8 cellular contexts compared by ENCODE assay signal in genomic region chr21:26846036-26846931, GRCh38. TPM values are rescaled to one million over a fixed set of nuclear protein-coding genes. Genes with fewer than 3 reads are reported as not detected.
DNase-seq lines count a peak whose midpoint lies in the region; ATAC-seq and TF ChIP-seq lines count a peak whose summit lies in the region.

No MANE protein-coding gene starts in this region.

- peaks cover 49% of the 10 kb centered on the region for H3K9me3 ChIP-seq in BLaER1

- no peak for ATAC-seq in activated naive CD8-positive, alpha-beta T cell treated with anti-CD3 and anti-CD28 coated beads, Interleukin-2, amount 10 ng/mL, durations not matched to agents 7 days and 5 days (ENCODE audit: low read depth)
- no peak for ATAC-seq in GM19395 (IDR thresholded peaks at IDR 0.05; ENCODE audit: unreplicated experiment)
- no peak for ATAC-seq in HG03469 (IDR thresholded peaks at IDR 0.05; ENCODE audit: unreplicated experiment)

- peak overlapping the region; percentile 55; the same call in 1 of the 2 replicates for H3K27ac ChIP-seq in BLaER1

- H3K4me1 Mint-ChIP-seq in activated naive CD8-positive, alpha-beta T cell treated with anti-CD3 and anti-CD28 coated beads, Interleukin-2, amount 10 ng/mL, durations not matched to agents 7 days and 5 days: peaks cover 32% of the 10 kb centered on the region
- H3K4me1 Mint-ChIP-seq in glutamatergic neuron (ENCODE audit: low read depth, unreplicated experiment) (peaks cover 3% of the 10 kb centered on the region), nephron progenitor cell (peaks cover 43% of the 10 kb centered on the region)

- DNase-seq in HuH-7 (ENCODE audit: low spot score) (peak; percentile 46), glutamatergic neuron (peak; percentile 58), nephron progenitor cell (peak; percentile 75), AML-193 (lab: John Stamatoyannopoulos, UW) (no peak)
- peak; percentile 46 for DNase-seq in activated naive CD8-positive, alpha-beta T cell treated with anti-CD3 and anti-CD28 coated beads, Interleukin-2, amount 10 ng/mL, durations not matched to agents 7 days and 5 days

- POLR2A ChIA-PET in activated naive CD8-positive, alpha-beta T cell treated with anti-CD3 and anti-CD28 coated beads, Interleukin-2, amount 10 ng/mL, durations not matched to agents 7 days and 5 days (lab: Charles Lee): no interaction called here

- H3K27me3 Mint-ChIP-seq in activated naive CD8-positive, alpha-beta T cell treated with anti-CD3 and anti-CD28 coated beads, Interleukin-2, amount 10 ng/mL, durations not matched to agents 7 days and 5 days: peaks cover 68% of the 10 kb centered on the region
- H3K27me3 Mint-ChIP-seq in glutamatergic neuron (ENCODE audit: unreplicated experiment): peaks cover 19% of the 10 kb centered on the region
- peaks cover 2% of the 10 kb centered on the region for H3K27me3 Mint-ChIP-seq in nephron progenitor cell (ENCODE audit: low read depth, poor library complexity)

- H3K4me2 ChIP-seq in BLaER1: peak overlapping the region; percentile 83

- no peaks in the 10 kb centered on the region for H3K9me3 Mint-ChIP-seq in activated naive CD8-positive, alpha-beta T cell treated with anti-CD3 and anti-CD28 coated beads, Interleukin-2, amount 10 ng/mL, durations not matched to agents 7 days and 5 days
- peaks cover 6% of the 10 kb centered on the region for H3K9me3 Mint-ChIP-seq in glutamatergic neuron (ENCODE audit: unreplicated experiment)
- H3K9me3 Mint-ChIP-seq in nephron progenitor cell: no peaks in the 10 kb centered on the region

- H3K9ac ChIP-seq in BLaER1: peak overlapping the region; percentile 67

- H3K36me3 ChIP-seq in BLaER1: peaks cover 11% of the 10 kb centered on the region

- no peak for TF ChIP-seq CTCF in glutamatergic neuron (IDR thresholded peaks at IDR 0.05; ENCODE audit: partially characterized antibody, unreplicated experiment)
- no peak for TF ChIP-seq CTCF in nephron progenitor cell (IDR thresholded peaks at IDR 0.05)

- H3K27ac Mint-ChIP-seq in activated naive CD8-positive, alpha-beta T cell treated with anti-CD3 and anti-CD28 coated beads, Interleukin-2, amount 10 ng/mL, durations not matched to agents 7 days and 5 days: peak overlapping the region; percentile 42
- H3K27ac Mint-ChIP-seq in glutamatergic neuron (ENCODE audit: unreplicated experiment) (peak overlapping the region; percentile 59), nephron progenitor cell (peak overlapping the region; percentile 98)

- H3K4me3 Mint-ChIP-seq in activated naive CD8-positive, alpha-beta T cell treated with anti-CD3 and anti-CD28 coated beads, Interleukin-2, amount 10 ng/mL, durations not matched to agents 7 days and 5 days: peak overlapping the region; percentile 78
- H3K4me3 Mint-ChIP-seq in glutamatergic neuron (ENCODE audit: unreplicated experiment) (peak overlapping the region; percentile 92), nephron progenitor cell (peak overlapping the region; percentile 96)

- H3K27me3 ChIP-seq in BLaER1: no peaks in the 10 kb centered on the region

- peaks cover 2% of the 10 kb centered on the region for H3K36me3 Mint-ChIP-seq in activated naive CD8-positive, alpha-beta T cell treated with anti-CD3 and anti-CD28 coated beads, Interleukin-2, amount 10 ng/mL, durations not matched to agents 7 days and 5 days
- H3K36me3 Mint-ChIP-seq in glutamatergic neuron (ENCODE audit: unreplicated experiment) (no peaks in the 10 kb centered on the region), nephron progenitor cell (ENCODE audit: low read depth) (peaks cover 16% of the 10 kb centered on the region)

- no peaks in the 10 kb centered on the region for H4K20me1 ChIP-seq in BLaER1

- peak overlapping the region; percentile 73 for H3K4me3 ChIP-seq in BLaER1

- H3K4me1 ChIP-seq in BLaER1: peaks cover 11% of the 10 kb centered on the region

RNA-seq across cellular contexts. Expression of gene ADAMTS1, which starts 1.1 kb away (rescaled TPM):
- 1 to 10 TPM in 1 of 2 experiments, under 1 TPM in 1; 0.96 to 1.6 TPM for total RNA-seq in activated naive CD8-positive, alpha-beta T cell treated with anti-CD3 and anti-CD28 coated beads, Interleukin-2, amount 10 ng/mL, durations not matched to agents 7 days and 5 days
- total RNA-seq in glutamatergic neuron (ENCODE audit: unreplicated experiment): 1.1 TPM

Comparison
In these comparisons a context has a peak if more than half of its experiments do, and no peak if none do; other contexts are left out.
1. DNase-seq: peak in HuH-7 (single experiment), activated naive CD8-positive, alpha-beta T cell treated with anti-CD3 and anti-CD28 coated beads, Interleukin-2, amount 10 ng/mL, durations not matched to agents 7 days and 5 days (single experiment), glutamatergic neuron (single experiment) and nephron progenitor cell (single experiment); none in AML-193 (0 of 2).
2. H3K27ac Mint-ChIP-seq: peak in every context shown above with its lines; median percentile 98 in nephron progenitor cell; 59 in glutamatergic neuron; 42 in activated naive CD8-positive, alpha-beta T cell treated with anti-CD3 and anti-CD28 coated beads, Interleukin-2, amount 10 ng/mL, durations not matched to agents 7 days and 5 days.
3. Peak in every context shown above with its lines, with median percentiles within 50 percentile points of each other: H3K4me3 Mint-ChIP-seq.